Comparison of ENCODE assay signal across 1 cellular context in genomic region chr17:56481654-56482053, GRCh38.
TF ChIP-seq lines count a peak whose summit lies in the region.

No MANE protein-coding gene starts in this region.

TF ChIP-seq in GM23338, 12 proteins besides CTCF, POLR2A, EP300 and RAD21 (continued from another document):
- TF ChIP-seq REST (IDR thresholded peaks at IDR 0.05; ENCODE audit: unreplicated experiment) = no peak
- no peak for TF ChIP-seq ZNF462 (CRISPR knock-in tag; IDR thresholded peaks at IDR 0.05)
- no peak for TF ChIP-seq STAT1 (IDR thresholded peaks at IDR 0.05; ENCODE audit: unreplicated experiment)
TF ChIP-seq in GM23338: peak in this region for 0.
